ENCODE assay signal across 10 cellular contexts in genomic region chr5:38433160-38433861, GRCh38.
DNase-seq lines count a peak whose midpoint lies in the region; ATAC-seq and TF ChIP-seq lines count a peak whose summit lies in the region.
"Had no signal": no experiment of that assay in that cellular context is flagged by ENCODE, and none has a peak within 500 bp of the region (broad histone marks: within the 10 kb centered on the region; RNA-seq: fewer than 3 reads in every experiment).

No MANE protein-coding gene starts in this region.

- H3K4me1 ChIP-seq in body of pancreas (no peaks in the 10 kb centered on the region), spleen (peaks cover 0 to 32% (median 13%) of the 10 kb centered on the region in 6 donors)

- intact Hi-C loops in body of pancreas (cut with DNase I) (no loop called here), spleen (cut with DNase I; ENCODE audit: low total_unique reads) (loop anchor here (10.0 kb wide), 1 partner anchor 491 kb away; no protein-coding TSS in a partner anchor), natural killer cell (cut with micrococcal nuclease) (no loop called here)

- H3K9me3 ChIP-seq in body of pancreas (no peaks in the 10 kb centered on the region), spleen (no peaks in the 10 kb centered on the region)

- TF ChIP-seq CTCF in HFFc6 (IDR thresholded peaks at IDR 0.05) (no peak), body of pancreas (IDR thresholded peaks at IDR 0.05) (no peak), kidney epithelial cell (IDR thresholded peaks at IDR 0.05; ENCODE audit: insufficient read depth, low read length, poor library complexity, severe bottlenecking) (no peak), spleen (IDR thresholded peaks at IDR 0.05 in 8 of 11, conservative IDR thresholded peaks at IDR 0.05 in 3 of 11) (peak in 2 of 11 experiments; percentile 6 to 11), natural killer cell (IDR thresholded peaks at IDR 0.05) (no peak)

- H3K4me3 Mint-ChIP-seq in HFFc6 (no peak overlapping the region), natural killer cell (no peak overlapping the region)

- ATAC-seq in body of pancreas, result peak; percentile 35
- no peak for ATAC-seq in natural killer cell
- ATAC-seq in HG03196 (IDR thresholded peaks at IDR 0.05; ENCODE audit: unreplicated experiment), result no peak

- H3K27me3 ChIP-seq in body of pancreas, result no peaks in the 10 kb centered on the region
- no peaks in the 10 kb centered on the region for H3K27me3 ChIP-seq in kidney epithelial cell (ENCODE audit: control insufficient read depth, insufficient read depth, low read length)
- peaks cover 0 to 65% (median 0%) of the 10 kb centered on the region in 7 donors for H3K27me3 ChIP-seq in spleen (replicated peaks in 1 of 7)

- 39 to 41% methylated on average over 4 to 6 of the region's 6 CpGs for WGBS in body of pancreas, 2 donors
- WGBS in spleen, 5 donors, result 11 to 20% (median 16%) methylated on average over 6 of the region's 6 CpGs

- no peak overlapping the region for H3K27ac ChIP-seq in body of pancreas
- H3K27ac ChIP-seq in spleen, result peak overlapping the region in 7 of 8 donors; percentile 9 to 59 (median 54)

- no peaks in the 10 kb centered on the region for H3K36me3 Mint-ChIP-seq in HFFc6 (ENCODE audit: low read depth)
- H3K36me3 Mint-ChIP-seq in natural killer cell, result no peaks in the 10 kb centered on the region

- H3K36me3 ChIP-seq in body of pancreas (replicated peaks in 1 of 2; ENCODE audit: insufficient read depth in 1 of 2, low read depth in 2 of 2), result no peaks in the 10 kb centered on the region
- H3K36me3 ChIP-seq in kidney epithelial cell (ENCODE audit: control insufficient read depth, insufficient read depth, low read length), result no peaks in the 10 kb centered on the region
- no peaks in the 10 kb centered on the region for H3K36me3 ChIP-seq in spleen

- peak; percentile 63 for DNase-seq in HFFc6
- peak in 1 of 4 donors; percentile 12 for DNase-seq in body of pancreas
- DNase-seq in kidney epithelial cell (ENCODE audit: low read depth), result peak; percentile 42
- no peak for DNase-seq in spleen
- DNase-seq in natural killer cell, result no peak
- no peak for DNase-seq in SKM-1 treated with dmso at 0.1 percent for 144 hours (lab: John Stamatoyannopoulos, UW; ENCODE audit: unreplicated experiment)
- DNase-seq in HPDE6-E6E7 (ENCODE audit: extremely low spot score), result no peak
- DNase-seq: activated gamma-delta T cell, glutamatergic neuron had no signal

- H3K9me3 Mint-ChIP-seq in HFFc6, result no peaks in the 10 kb centered on the region
- no peaks in the 10 kb centered on the region for H3K9me3 Mint-ChIP-seq in natural killer cell

- H3K4me3 ChIP-seq in body of pancreas, result no peak overlapping the region
- no peak overlapping the region for H3K4me3 ChIP-seq in kidney epithelial cell (ENCODE audit: low read depth, low read length)
- H3K4me3 ChIP-seq in spleen, result no peak overlapping the region

- no peak overlapping the region for H3K27ac Mint-ChIP-seq in HFFc6
- no peak overlapping the region for H3K27ac Mint-ChIP-seq in natural killer cell

- H3K27me3 Mint-ChIP-seq in HFFc6 (ENCODE audit: insufficient read depth) (peaks cover 26% of the 10 kb centered on the region), natural killer cell (ENCODE audit: low read depth in 2 of 2) (peaks cover 22 to 60% of the 10 kb centered on the region in 2 donors)

- TF ChIP-seq POLR2A in body of pancreas (IDR thresholded peaks at IDR 0.05), result no peak
- TF ChIP-seq POLR2A in spleen (IDR thresholded peaks at IDR 0.05), result no peak

- H3K4me1 Mint-ChIP-seq in HFFc6 (ENCODE audit: low read depth) (peaks cover 34% of the 10 kb centered on the region), natural killer cell (no peaks in the 10 kb centered on the region)

Comparison
In these comparisons a context has a peak if more than half of its experiments do, and no peak if none do; other contexts are left out.
1. DNase-seq: peak in HFFc6 (single experiment) and kidney epithelial cell (single experiment); none in spleen (single experiment), natural killer cell (single experiment), SKM-1 treated with dmso at 0.1 percent for 144 hours (single experiment) and HPDE6-E6E7 (single experiment).
2. H3K27ac ChIP-seq: peak in spleen (7 of 8); none in body of pancreas (0 of 4).